ENCODE assay signal across 20 cellular contexts in the genomic region with DNA sequence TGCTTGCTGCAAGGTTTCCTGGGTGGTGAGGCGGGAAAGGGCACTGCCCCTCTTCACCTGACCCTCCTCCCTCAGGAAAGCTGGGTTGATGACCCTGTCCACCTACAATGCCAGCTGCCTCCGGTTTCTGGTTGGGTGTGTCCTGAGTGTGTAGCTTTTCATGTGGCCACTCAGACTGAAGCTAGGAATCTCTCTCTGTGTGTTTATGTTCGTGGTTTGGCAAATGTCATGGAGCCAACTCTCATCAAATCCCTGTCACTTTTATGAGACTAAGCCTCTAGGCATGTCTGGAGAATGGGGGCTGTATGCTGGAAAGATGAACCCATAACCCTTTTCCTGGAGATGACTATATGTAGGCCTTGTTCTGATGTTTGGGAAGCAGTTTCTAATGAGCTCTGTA. TPM values are rescaled to one million over a fixed set of nuclear protein-coding genes. Genes with fewer than 3 reads are reported as not detected.
DNase-seq lines count a peak whose midpoint lies in the region; TF ChIP-seq lines count a peak whose summit lies in the region.
"Had no signal": no experiment of that assay in that cellular context is flagged by ENCODE, and none has a peak within 500 bp of the region (broad histone marks: within the 10 kb centered on the region; RNA-seq: fewer than 3 reads in every experiment).

No MANE protein-coding gene starts in this region.

- no peaks in the 10 kb centered on the region for H3K9me3 ChIP-seq in thyroid gland

- H3K27ac Mint-ChIP-seq in Calu3 (ENCODE audit: unreplicated experiment), result no peak overlapping the region
- H3K27ac Mint-ChIP-seq: GM23338; immature natural killer cell; stimulated activated naive B cell treated with anti-CD40 and anti-IgM and Interleukin-4, amounts not matched to agents 10 μg/mL and 1 μg/mL and 100 μg/mL, for 72 hours had no signal

- H3K27me3 Mint-ChIP-seq in Calu3 (ENCODE audit: unreplicated experiment), result peaks cover 58% of the 10 kb centered on the region

- intact Hi-C loops in Calu3 (cut with micrococcal nuclease; ENCODE audit: unreplicated experiment), result no loop called here
- intact Hi-C loops in thyroid gland (cut with DNase I), result no loop called here

- no TSS peak for BruUV-seq in Calu3 (replicated peaks; lab: Mats Ljungman, UMichigan)

- peaks cover 7% of the 10 kb centered on the region for H3K4me1 Mint-ChIP-seq in Calu3 (ENCODE audit: low read depth, unreplicated experiment)
- H3K4me1 Mint-ChIP-seq: stimulated activated naive B cell treated with anti-CD40 and anti-IgM and Interleukin-4, amounts not matched to agents 10 μg/mL and 1 μg/mL and 100 μg/mL, for 72 hours had no signal

- H3K36me3 Mint-ChIP-seq in Calu3 (ENCODE audit: insufficient read depth, unreplicated experiment), result no peaks in the 10 kb centered on the region
- H3K36me3 Mint-ChIP-seq: immature natural killer cell; stimulated activated naive B cell treated with anti-CD40 and anti-IgM and Interleukin-4, amounts not matched to agents 10 μg/mL and 1 μg/mL and 100 μg/mL, for 72 hours had no signal

- DNase-seq in AG09309 (ENCODE audit: low read depth) (peak; percentile 55), HFF-Myc (ENCODE audit: extremely low read depth, low read depth) (peak; percentile 51), amniotic epithelial cell (ENCODE audit: low read depth) (peak; percentile 38), glomerular visceral epithelial cell (ENCODE audit: extremely low spot score) (peak; percentile 18), Calu3 (no peak), thyroid gland (no peak), ureter (ENCODE audit: low spot score) (no peak), NCI-H146 (lab: John Stamatoyannopoulos, UW) (no peak)
- DNase-seq: dorsolateral prefrontal cortex; foreskin keratinocyte; immature natural killer cell; KBM-7; midbrain; NCI-H1694 treated with DMSO at 0.1 percent for 48 hours; NCI-H524 treated with DMSO at 0.1 percent for 48 hours; stimulated activated naive B cell treated with anti-CD40 and anti-IgM and Interleukin-4, amounts not matched to agents 10 μg/mL and 1 μg/mL and 100 μg/mL, for 72 hours; trophoblast cell had no signal

- peaks cover 3 to 24% of the 10 kb centered on the region in 2 donors for H3K4me1 ChIP-seq in thyroid gland
- H3K4me1 ChIP-seq: foreskin keratinocyte had no signal

- no peaks in the 10 kb centered on the region for H3K36me3 ChIP-seq in thyroid gland

- H3K27ac ChIP-seq in thyroid gland, result no peak overlapping the region
- H3K27ac ChIP-seq: dorsolateral prefrontal cortex, foreskin keratinocyte, VCaP had no signal

- TF ChIP-seq CTCF in AG09309 (IDR thresholded peaks at IDR 0.05; ENCODE audit: control insufficient read depth, insufficient read depth, low read depth, low read length, missing control alignments), result no peak
- no peak for TF ChIP-seq CTCF in HFF-Myc (IDR thresholded peaks at IDR 0.05; ENCODE audit: low read depth, low read length, missing control alignments)
- TF ChIP-seq CTCF in Calu3 (IDR thresholded peaks at IDR 0.05; ENCODE audit: unreplicated experiment), result no peak
- TF ChIP-seq CTCF in thyroid gland (IDR thresholded peaks at IDR 0.05), result no peak

- WGBS in thyroid gland, 2 donors, result 57 to 60% methylated on average over 3 of the region's 3 CpGs

- no peak overlapping the region for H3K4me3 ChIP-seq in AG09309 (ENCODE audit: control insufficient read depth, low read depth, low read length)
- no peak overlapping the region for H3K4me3 ChIP-seq in HFF-Myc (replicated peaks; ENCODE audit: low read depth, low read length)
- no peak overlapping the region for H3K4me3 ChIP-seq in thyroid gland (replicated peaks in 1 of 3)
- H3K4me3 ChIP-seq: dorsolateral prefrontal cortex, GM23338 had no signal

- H3K27me3 ChIP-seq in thyroid gland, result no peaks in the 10 kb centered on the region

- CTCF ChIA-PET in Calu3 (lab: Charles Lee), result interaction anchor here (0.8 kb wide), 1 partner anchor 10 kb away, joined by 3 read pairs; no protein-coding TSS in a partner anchor

- TF ChIP-seq POLR2A in thyroid gland (IDR thresholded peaks at IDR 0.05), result no peak

- H3K9me3 Mint-ChIP-seq in Calu3 (ENCODE audit: low read depth, unreplicated experiment), result no peaks in the 10 kb centered on the region
- H3K9me3 Mint-ChIP-seq: GM23338; immature natural killer cell; stimulated activated naive B cell treated with anti-CD40 and anti-IgM and Interleukin-4, amounts not matched to agents 10 μg/mL and 1 μg/mL and 100 μg/mL, for 72 hours had no signal

- no peak overlapping the region for H3K4me3 Mint-ChIP-seq in Calu3 (ENCODE audit: low read depth, unreplicated experiment)
- H3K4me3 Mint-ChIP-seq: GM23338; immature natural killer cell; stimulated activated naive B cell treated with anti-CD40 and anti-IgM and Interleukin-4, amounts not matched to agents 10 μg/mL and 1 μg/mL and 100 μg/mL, for 72 hours had no signal

RNA-seq across cellular contexts. Expression of gene PLEKHG4, which starts 17.1 kb away (rescaled TPM):
- total RNA-seq in Calu3 (2022) (5.5 and 9.2 TPM in 2 replicates), thyroid gland (10 to 100 TPM in 2 of 4 donors, 1 to 10 TPM in 2; 8.2 to 11.7 (median 9.5) TPM), ureter (10.3 TPM)

RNA-seq across cellular contexts. Expression of gene KCTD19, which starts 30.1 kb away (rescaled TPM):
- total RNA-seq in Calu3 (2022) (3.8 and 5.6 TPM in 2 replicates), thyroid gland (1 to 10 TPM in 1 of 4 donors, not detected in 3; 2.6 TPM), ureter (not detected)
- total RNA-seq: foreskin keratinocyte, skeletal muscle tissue had no signal

RNA-seq across cellular contexts. Expression of gene LRRC36, which starts 30.2 kb away (rescaled TPM):
- total RNA-seq in Calu3 (2022) (7.1 and 9.2 TPM in 2 replicates), thyroid gland (under 1 TPM in 1 of 4 donors, not detected in 3; 0.22 TPM), ureter (not detected)
- total RNA-seq: foreskin keratinocyte, skeletal muscle tissue had no signal

RNA-seq across cellular contexts. Expression of gene SLC9A5, which starts 47.6 kb away (rescaled TPM):
- 2.4 and 4.4 TPM in 2 replicates for total RNA-seq in Calu3 (2022)
- total RNA-seq in thyroid gland, result 1 to 10 TPM in 2 of 4 donors, under 1 TPM in 2; 0.56 to 3.0 (median 1.1) TPM
- 0.86 TPM for total RNA-seq in ureter
- total RNA-seq: skeletal muscle tissue had no signal

RNA-seq across cellular contexts. Expression of gene FHOD1, which starts 49.1 kb away (rescaled TPM):
- total RNA-seq in Calu3 (2022) (37.2 and 37.9 TPM in 2 replicates), thyroid gland (10 to 100 TPM; 17.9 to 26.4 (median 24.3) TPM), ureter (19.1 TPM)

Comparison
In these comparisons a context has a peak if more than half of its experiments do, and no peak if none do; other contexts are left out.
1. DNase-seq: peak in AG09309 (single experiment), HFF-Myc (single experiment), amniotic epithelial cell (single experiment) and glomerular visceral epithelial cell (single experiment); none in Calu3 (single experiment), thyroid gland (0 of 2), ureter (single experiment) and NCI-H146 (single experiment).